In genomic region chr20:14997791-14998190, GRCh38 we compare ENCODE assay signal across 16 cellular contexts.
DNase-seq lines count a peak whose midpoint lies in the region; ATAC-seq and TF ChIP-seq lines count a peak whose summit lies in the region.
"Had no signal": no experiment of that assay in that cellular context is flagged by ENCODE, and none has a peak within 500 bp of the region (broad histone marks: within the 10 kb centered on the region; RNA-seq: fewer than 3 reads in every experiment).

No MANE protein-coding gene starts in this region.

- no peaks in the 10 kb centered on the region for H3K27me3 Mint-ChIP-seq in MCF 10A (ENCODE audit: insufficient read depth, unreplicated experiment)
- H3K27me3 Mint-ChIP-seq: activated naive CD4-positive, alpha-beta T cell treated with anti-CD3 and anti-CD28 coated beads, Interleukin-2, amount 10 ng/mL, durations not matched to agents 7 days and 5 days had no signal

- TF ChIP-seq POLR2A in breast epithelium (IDR thresholded peaks at IDR 0.05), result no peak

- CTCF ChIA-PET in MCF 10A (lab: Yijun Ruan, JAX), result interaction anchor here (0.8 to 1.7 kb wide), 2 partner anchors 126 to 663 kb away, joined by 3 to 4 read pairs; no protein-coding TSS in a partner anchor

- no peaks in the 10 kb centered on the region for H4K20me1 ChIP-seq in Karpas-422 (ENCODE audit: insufficient read depth, low read depth, low read length)

- peak overlapping the region; percentile 54 for H3K27ac Mint-ChIP-seq in MCF 10A (ENCODE audit: low read depth, unreplicated experiment)
- H3K27ac Mint-ChIP-seq: activated naive CD4-positive, alpha-beta T cell treated with anti-CD3 and anti-CD28 coated beads, Interleukin-2, amount 10 ng/mL, durations not matched to agents 7 days and 5 days had no signal

- POLR2A ChIA-PET in MCF 10A (lab: Yijun Ruan, JAX), result interaction anchor here (0.7 to 2.1 kb wide), 4 partner anchors 48 to 1197 kb away, joined by 3 to 10 read pairs (median 4); partner anchors contain the start of gene FLRT3

- no peak overlapping the region for H3K4me2 ChIP-seq in Karpas-422 (ENCODE audit: low read depth, low read length, poor library complexity, severe bottlenecking)

- H3K9ac ChIP-seq in Karpas-422 (ENCODE audit: low read length), result no peak overlapping the region

- no peaks in the 10 kb centered on the region for H3K36me3 Mint-ChIP-seq in MCF 10A (ENCODE audit: insufficient read depth, unreplicated experiment)
- H3K36me3 Mint-ChIP-seq: activated naive CD4-positive, alpha-beta T cell treated with anti-CD3 and anti-CD28 coated beads, Interleukin-2, amount 10 ng/mL, durations not matched to agents 7 days and 5 days had no signal

- H3K4me3 Mint-ChIP-seq in MCF 10A (ENCODE audit: unreplicated experiment), result no peak overlapping the region
- H3K4me3 Mint-ChIP-seq: activated naive CD4-positive, alpha-beta T cell treated with anti-CD3 and anti-CD28 coated beads, Interleukin-2, amount 10 ng/mL, durations not matched to agents 7 days and 5 days had no signal

- H3K27me3 ChIP-seq in breast epithelium, result no peaks in the 10 kb centered on the region
- no peaks in the 10 kb centered on the region for H3K27me3 ChIP-seq in Karpas-422 (ENCODE audit: low read length)
- H3K27me3 ChIP-seq: tibial artery had no signal

- no peaks in the 10 kb centered on the region for H3K36me3 ChIP-seq in breast epithelium
- no peaks in the 10 kb centered on the region for H3K36me3 ChIP-seq in Karpas-422 (ENCODE audit: insufficient read depth, low read length)
- H3K36me3 ChIP-seq: tibial artery, WERI-Rb-1 had no signal

- BruUV-seq in MCF 10A (replicated peaks; lab: Mats Ljungman, UMichigan), result no TSS peak

- peak; percentile 83 for ATAC-seq in SK-N-SH treated with all-trans-retinoic acid at 6 μM for 48 hours
- ATAC-seq in HG03135 (IDR thresholded peaks at IDR 0.05; ENCODE audit: unreplicated experiment), result no peak
- ATAC-seq: GM12878 had no signal

- H3K9me3 ChIP-seq in breast epithelium, result peaks cover 6 to 11% of the 10 kb centered on the region in 2 donors
- H3K9me3 ChIP-seq in Karpas-422 (ENCODE audit: low read length), result no peaks in the 10 kb centered on the region
- H3K9me3 ChIP-seq: tibial artery had no signal

- H2AFZ ChIP-seq in Karpas-422 (ENCODE audit: low read length), result no peak overlapping the region

- H3K79me2 ChIP-seq in Karpas-422 (ENCODE audit: low read length), result no peaks in the 10 kb centered on the region

- peak; percentile 90 for DNase-seq in MCF 10A (ENCODE audit: unreplicated experiment)
- no peak for DNase-seq in breast epithelium (ENCODE audit: low spot score in 2 of 2)
- DNase-seq in fibroblast of pulmonary artery (ENCODE audit: low read depth), result peak; percentile 82
- peak; percentile 21 for DNase-seq in stromal cell of bone marrow (ENCODE audit: low read depth)
- no peak for DNase-seq in SW480 (ENCODE audit: low spot score)
- no peak for DNase-seq in Karpas-422
- DNase-seq: activated naive CD4-positive, alpha-beta T cell treated with anti-CD3 and anti-CD28 coated beads, Interleukin-2, amount 10 ng/mL, durations not matched to agents 7 days and 5 days; DMS153; erythroblast; KG1; NCI-H187; tibial artery; WERI-Rb-1 had no signal

- H3K9me2 ChIP-seq in Karpas-422 (replicated peaks; ENCODE audit: insufficient read depth, low read length), result no peaks in the 10 kb centered on the region

- peaks cover 9% of the 10 kb centered on the region for H3K9me3 Mint-ChIP-seq in MCF 10A (ENCODE audit: unreplicated experiment)

- TF ChIP-seq CTCF in MCF 10A (IDR thresholded peaks at IDR 0.05; ENCODE audit: unreplicated experiment) (no peak), breast epithelium (IDR thresholded peaks at IDR 0.05) (no peak), fibroblast of pulmonary artery (IDR thresholded peaks at IDR 0.05; ENCODE audit: low read length, missing control alignments) (no peak)

- H3K4me3 ChIP-seq in breast epithelium (no peak overlapping the region), fibroblast of pulmonary artery (replicated peaks; ENCODE audit: low read depth, low read length) (no peak overlapping the region), Karpas-422 (ENCODE audit: low read length) (no peak overlapping the region)
- H3K4me3 ChIP-seq: GM12878, tibial artery had no signal

- intact Hi-C loops in MCF 10A (cut with micrococcal nuclease), result loop anchor here (10.0 kb wide), 1 partner anchor 123 kb away; no protein-coding TSS in a partner anchor
- intact Hi-C loops in breast epithelium (cut with DNase I; ENCODE audit: low total_unique reads), result no loop called here

- H3K4me1 Mint-ChIP-seq in MCF 10A (ENCODE audit: insufficient read depth, unreplicated experiment), result peaks cover 20% of the 10 kb centered on the region
- H3K4me1 Mint-ChIP-seq: activated naive CD4-positive, alpha-beta T cell treated with anti-CD3 and anti-CD28 coated beads, Interleukin-2, amount 10 ng/mL, durations not matched to agents 7 days and 5 days had no signal

- no peaks in the 10 kb centered on the region for H3K4me1 ChIP-seq in breast epithelium
- no peaks in the 10 kb centered on the region for H3K4me1 ChIP-seq in Karpas-422 (ENCODE audit: low read length)
- H3K4me1 ChIP-seq: tibial artery had no signal

- H3K27ac ChIP-seq in breast epithelium (no peak overlapping the region), Karpas-422 (ENCODE audit: low read length) (no peak overlapping the region)
- H3K27ac ChIP-seq: tibial artery, WERI-Rb-1 had no signal

TF ChIP-seq in SK-N-SH treated with all-trans-retinoic acid at 6 μM for 48 hours, 23 proteins besides CTCF, POLR2A, EP300 and RAD21:
- TF ChIP-seq TCF4 (CRISPR knock-in tag; IDR thresholded peaks at IDR 0.05; ENCODE audit: borderline replicate concordance) (no peak), ZNF8 (CRISPR knock-in tag; IDR thresholded peaks at IDR 0.05) (no peak), OSR1 (CRISPR knock-in tag; IDR thresholded peaks at IDR 0.05) (no peak), ZFP3 (CRISPR knock-in tag; IDR thresholded peaks at IDR 0.05) (0 out of 2 replicates have a peak, but pooled peaks have one; percentile 54), ISL1 (CRISPR knock-in tag; IDR thresholded peaks at IDR 0.05) (peak; percentile 73), TSHZ2 (CRISPR knock-in tag; IDR thresholded peaks at IDR 0.05) (no peak), CREB5 (CRISPR knock-in tag; IDR thresholded peaks at IDR 0.05; ENCODE audit: low read depth) (peak; percentile 75; the same call in 1 of the 2 replicates), ESRRG (CRISPR knock-in tag; IDR thresholded peaks at IDR 0.05) (no peak)

Comparison
In these comparisons a context has a peak if more than half of its experiments do, and no peak if none do; other contexts are left out.
1. DNase-seq: peak in MCF 10A (single experiment), fibroblast of pulmonary artery (single experiment) and stromal cell of bone marrow (single experiment); none in breast epithelium (0 of 2), SW480 (single experiment) and Karpas-422 (single experiment).